ENCODE assay signal across 8 cellular contexts in genomic region chr1:115641762-115642167, GRCh38. TPM values are rescaled to one million over a fixed set of nuclear protein-coding genes. Genes with fewer than 3 reads are reported as not detected.
DNase-seq lines count a peak whose midpoint lies in the region; ATAC-seq and TF ChIP-seq lines count a peak whose summit lies in the region.

Gene VANGL1, plus strand, starts transcription at chr1:115641970. Its CDS starts 9,444 bp downstream, at chr1:115651414.

- peaks cover 10% of the 10 kb centered on the region for H3K9me3 Mint-ChIP-seq in activated naive CD8-positive, alpha-beta T cell treated with anti-CD3 and anti-CD28 coated beads, Interleukin-2, amount 10 ng/mL, durations not matched to agents 7 days and 5 days

- peaks cover 14% of the 10 kb centered on the region for H3K4me1 Mint-ChIP-seq in activated naive CD8-positive, alpha-beta T cell treated with anti-CD3 and anti-CD28 coated beads, Interleukin-2, amount 10 ng/mL, durations not matched to agents 7 days and 5 days

- CTCF ChIA-PET in PC-9 (lab: Charles Lee), result interaction anchor here (0.6 to 1.4 kb wide), 2 partner anchors 11 to 123 kb away, joined by 5 to 6 read pairs; no protein-coding TSS in a partner anchor

- peak within 1 kb of the TSS; percentile 98 for H2AFZ ChIP-seq in PC-9

- H3K36me3 ChIP-seq in PC-9 (ENCODE audit: low read depth), result peaks cover 6% of the 10 kb centered on the region; the same call in 1 of the 2 replicates
- no peaks in the 10 kb centered on the region for H3K36me3 ChIP-seq in left ventricle myocardium inferior

- H3K4me3 ChIP-seq in PC-9, result peak within 1 kb of the TSS; percentile 62
- peak within 1 kb of the TSS; percentile 97 for H3K4me3 ChIP-seq in left ventricle myocardium inferior

- H3K27me3 ChIP-seq in PC-9 (ENCODE audit: insufficient read depth, low read depth) (no peaks in the 10 kb centered on the region), left ventricle myocardium inferior (ENCODE audit: low read depth) (no peaks in the 10 kb centered on the region)

- no TSS peak for BruUV-seq in PC-9 (replicated peaks; lab: Mats Ljungman, UMichigan)

- DNase-seq in GF-D8 (lab: John Stamatoyannopoulos, UW) (peak; percentile 32), PC-9 (peak; percentile 63 to 68), left ventricle myocardium inferior (peak; percentile 79), renal cortical epithelial cell (ENCODE audit: low read depth) (no peak), putamen (ENCODE audit: low spot score) (no peak)
- DNase-seq in activated naive CD8-positive, alpha-beta T cell treated with anti-CD3 and anti-CD28 coated beads, Interleukin-2, amount 10 ng/mL, durations not matched to agents 7 days and 5 days, result peak; percentile 84

- H3K4me1 ChIP-seq in PC-9 (replicated peaks; ENCODE audit: insufficient read depth), result peaks cover 35% of the 10 kb centered on the region
- peaks cover 29% of the 10 kb centered on the region for H3K4me1 ChIP-seq in left ventricle myocardium inferior

- peaks cover 13% of the 10 kb centered on the region for H3K27me3 Mint-ChIP-seq in activated naive CD8-positive, alpha-beta T cell treated with anti-CD3 and anti-CD28 coated beads, Interleukin-2, amount 10 ng/mL, durations not matched to agents 7 days and 5 days

- H4K20me1 ChIP-seq in PC-9 (ENCODE audit: insufficient read depth), result peaks cover 5% of the 10 kb centered on the region; the same call in 1 of the 2 replicates

- ATAC-seq in GM21381 (IDR thresholded peaks at IDR 0.05; ENCODE audit: unreplicated experiment) (peak; percentile 50), HG03575 (IDR thresholded peaks at IDR 0.05; ENCODE audit: extremely low read depth, insufficient number of reproducible peaks, low FRiP score, unreplicated experiment) (peak; percentile 43)
- ATAC-seq in activated naive CD8-positive, alpha-beta T cell treated with anti-CD3 and anti-CD28 coated beads, Interleukin-2, amount 10 ng/mL, durations not matched to agents 7 days and 5 days (ENCODE audit: low read depth), result peak; percentile 90

- peaks cover 44% of the 10 kb centered on the region for H3K79me2 ChIP-seq in PC-9 (ENCODE audit: low read depth)

- H3K36me3 Mint-ChIP-seq in activated naive CD8-positive, alpha-beta T cell treated with anti-CD3 and anti-CD28 coated beads, Interleukin-2, amount 10 ng/mL, durations not matched to agents 7 days and 5 days, result peaks cover 2% of the 10 kb centered on the region

- H3K4me2 ChIP-seq in PC-9, result peak within 1 kb of the TSS; percentile 84

- H3K27ac ChIP-seq in PC-9 (peak within 1 kb of the TSS; percentile 38), left ventricle myocardium inferior (replicated peaks) (peak within 1 kb of the TSS; percentile 85)

- TF ChIP-seq CTCF in PC-9 (conservative IDR thresholded peaks at IDR 0.05) (no peak), left ventricle myocardium inferior (IDR thresholded peaks at IDR 0.05; ENCODE audit: borderline replicate concordance) (no peak)

- H3K9me3 ChIP-seq in PC-9 (ENCODE audit: insufficient read depth, low read depth) (peaks cover 4% of the 10 kb centered on the region; the same call in 1 of the 2 replicates), left ventricle myocardium inferior (replicated peaks) (peaks cover 32% of the 10 kb centered on the region)

- H3F3A ChIP-seq in PC-9 (ENCODE audit: insufficient read depth, low read depth), result peaks cover 26% of the 10 kb centered on the region; the same call in 1 of the 2 replicates

- H3K4me3 Mint-ChIP-seq in activated naive CD8-positive, alpha-beta T cell treated with anti-CD3 and anti-CD28 coated beads, Interleukin-2, amount 10 ng/mL, durations not matched to agents 7 days and 5 days, result peak within 1 kb of the TSS; percentile 89

- H3K9me2 ChIP-seq in PC-9 (ENCODE audit: insufficient read depth), result no peaks in the 10 kb centered on the region

- intact Hi-C loops in PC-9 (cut with micrococcal nuclease; ENCODE audit: unreplicated experiment) (loop anchor here (2.0 kb wide), 3 partner anchors 29 to 123 kb away; no protein-coding TSS in a partner anchor), left ventricle myocardium inferior (cut with micrococcal nuclease) (no loop called here)

- POLR2A ChIA-PET in PC-9 (lab: Charles Lee; ENCODE audit: unreplicated experiment), result interaction anchor here (0.5 to 0.7 kb wide), 4 partner anchors 29 to 198 kb away, joined by 4 to 5 read pairs (median 4); no protein-coding TSS in a partner anchor
- POLR2A ChIA-PET in activated naive CD8-positive, alpha-beta T cell treated with anti-CD3 and anti-CD28 coated beads, Interleukin-2, amount 10 ng/mL, durations not matched to agents 7 days and 5 days (lab: Charles Lee), result interaction anchor here (1.5 to 1.6 kb wide), 3 partner anchors 18 to 379 kb away, joined by 3 to 4 read pairs (median 4); no protein-coding TSS in a partner anchor

- peak within 1 kb of the TSS; percentile 83 for H3K27ac Mint-ChIP-seq in activated naive CD8-positive, alpha-beta T cell treated with anti-CD3 and anti-CD28 coated beads, Interleukin-2, amount 10 ng/mL, durations not matched to agents 7 days and 5 days

RNA-seq across cellular contexts. Expression of gene VANGL1, which starts in this region (rescaled TPM):
- 33.4 and 43.0 TPM in 2 replicates for total RNA-seq in PC-9 (2021)
- total RNA-seq in activated naive CD8-positive, alpha-beta T cell treated with anti-CD3 and anti-CD28 coated beads, Interleukin-2, amount 10 ng/mL, durations not matched to agents 7 days and 5 days, result 1 to 10 TPM; 7.6 to 8.6 TPM
- 5.9 TPM for total RNA-seq in left ventricle myocardium inferior
- total RNA-seq in renal cortical epithelial cell, result 14.1 and 14.7 TPM in 2 replicates

Comparison
In these comparisons a context has a peak if more than half of its experiments do, and no peak if none do; other contexts are left out.
1. DNase-seq: peak in GF-D8 (single experiment), PC-9 (2 of 2), activated naive CD8-positive, alpha-beta T cell treated with anti-CD3 and anti-CD28 coated beads, Interleukin-2, amount 10 ng/mL, durations not matched to agents 7 days and 5 days (single experiment) and left ventricle myocardium inferior (single experiment); none in renal cortical epithelial cell (single experiment) and putamen (single experiment).
2. Peak in every context shown above with its lines, with median percentiles within 50 percentile points of each other: ATAC-seq.